In genomic region chr16:73298562-73298961, GRCh38 we compare ENCODE assay signal across 12 cellular contexts.
A peak's percentile ranks its signal among the peaks of the same experiment; 100 is the strongest.
DNase-seq lines count a peak whose midpoint lies in the region; TF ChIP-seq lines count a peak whose summit lies in the region.
"Had no signal": no experiment of that assay in that cellular context is flagged by ENCODE, and none has a peak within 500 bp of the region (broad histone marks: within the 10 kb centered on the region; RNA-seq: fewer than 3 reads in every experiment).

No MANE protein-coding gene starts in this region.

- no peaks in the 10 kb centered on the region for H3F3A ChIP-seq in GM23248 (ENCODE audit: insufficient read depth)

- no peak overlapping the region for H2AFZ ChIP-seq in GM23248
- H2AFZ ChIP-seq in hepatocyte = no peak overlapping the region

- H3K27me3 Mint-ChIP-seq in immature natural killer cell (ENCODE audit: low read depth in 3 of 3) = peaks cover 2 to 5% (median 2%) of the 10 kb centered on the region in 3 donors
- H3K27me3 Mint-ChIP-seq: activated naive CD8-positive, alpha-beta T cell treated with anti-CD3 and anti-CD28 coated beads, Interleukin-2, amount 50 U/mL, for 24 hours had no signal

- H3K36me3 Mint-ChIP-seq in immature natural killer cell = no peaks in the 10 kb centered on the region

- in situ Hi-C loops in GM23248 (cut with MboI) = no loop called here

- no peaks in the 10 kb centered on the region for H3K4me1 Mint-ChIP-seq in immature natural killer cell
- H3K4me1 Mint-ChIP-seq: activated naive CD8-positive, alpha-beta T cell treated with anti-CD3 and anti-CD28 coated beads, Interleukin-2, amount 50 U/mL, for 24 hours had no signal

- no peaks in the 10 kb centered on the region for H3K9me2 ChIP-seq in GM23248 (ENCODE audit: insufficient read depth)
- no peaks in the 10 kb centered on the region for H3K9me2 ChIP-seq in hepatocyte (replicated peaks; ENCODE audit: insufficient read depth)

- H3K9ac ChIP-seq in GM23248 = no peak overlapping the region

- H4K20me1 ChIP-seq in GM23248 (ENCODE audit: insufficient read depth) (no peaks in the 10 kb centered on the region), hepatocyte (ENCODE audit: insufficient read depth, poor library complexity, severe bottlenecking) (no peaks in the 10 kb centered on the region)

- no peak overlapping the region for H3K27ac Mint-ChIP-seq in immature natural killer cell
- H3K27ac Mint-ChIP-seq: activated naive CD8-positive, alpha-beta T cell treated with anti-CD3 and anti-CD28 coated beads, Interleukin-2, amount 50 U/mL, for 24 hours had no signal

- H3K9me3 ChIP-seq in GM23248 (ENCODE audit: low read depth) (no peaks in the 10 kb centered on the region), hepatocyte (ENCODE audit: low read depth) (no peaks in the 10 kb centered on the region)
- H3K9me3 ChIP-seq: heart left ventricle, upper lobe of right lung had no signal

- WGBS in GM23248 (ENCODE audit: low coverage in 1 of 2, low lambda C conversion rate in 2 of 2, missing lambda C conversion rate in 2 of 2), 2 experiments = 27 to 32% methylated on average over 3 of the region's 3 CpGs
- 43% methylated on average over 3 of the region's 3 CpGs for WGBS in hepatocyte (ENCODE audit: low lambda C conversion rate, missing lambda C conversion rate)

- H3K4me1 ChIP-seq in GM23248 (ENCODE audit: insufficient read depth) = peaks cover 3% of the 10 kb centered on the region; the same call in 1 of the 2 replicates
- H3K4me1 ChIP-seq in hepatocyte (ENCODE audit: insufficient read depth) = no peaks in the 10 kb centered on the region
- H3K4me1 ChIP-seq: heart left ventricle, upper lobe of right lung had no signal

- no peak for TF ChIP-seq CTCF in AG04449 (IDR thresholded peaks at IDR 0.05; ENCODE audit: insufficient read depth, low read length, missing control alignments)
- TF ChIP-seq CTCF in hepatocyte (IDR thresholded peaks at IDR 0.05; ENCODE audit: poor library complexity) = no peak

- CTCF ChIA-PET in AG04449 (lab: Yijun Ruan, JAX) = no interaction called here

- H3K4me3 ChIP-seq in AG04449 (ENCODE audit: low read depth, low read length) = no peak overlapping the region
- H3K4me3 ChIP-seq in GM23248 = no peak overlapping the region
- H3K4me3 ChIP-seq in hepatocyte = no peak overlapping the region
- H3K4me3 ChIP-seq: heart left ventricle, upper lobe of right lung had no signal

- POLR2A ChIA-PET in AG04449 (lab: Yijun Ruan, JAX) = no interaction called here

- H3K79me2 ChIP-seq in GM23248 (ENCODE audit: insufficient read depth) (no peaks in the 10 kb centered on the region), hepatocyte (no peaks in the 10 kb centered on the region)

- H3K27ac ChIP-seq in GM23248 = no peak overlapping the region
- no peak overlapping the region for H3K27ac ChIP-seq in hepatocyte
- H3K27ac ChIP-seq: heart left ventricle, upper lobe of right lung had no signal

- no peaks in the 10 kb centered on the region for H3K36me3 ChIP-seq in GM23248 (ENCODE audit: low read depth)
- H3K36me3 ChIP-seq in hepatocyte (replicated peaks; ENCODE audit: insufficient read depth, low read depth) = no peaks in the 10 kb centered on the region
- H3K36me3 ChIP-seq: heart left ventricle, upper lobe of right lung had no signal

- H3K4me2 ChIP-seq in GM23248 (ENCODE audit: unreplicated experiment) = no peak overlapping the region
- no peak overlapping the region for H3K4me2 ChIP-seq in hepatocyte

- DNase-seq in AG04449 (ENCODE audit: low read depth, low spot score) (peak; percentile 10), GM23248 (peak; percentile 8), RPMI7951 (ENCODE audit: low read depth) (peak; percentile 70), hepatocyte (ENCODE audit: low spot score) (peak; percentile 18), immature natural killer cell (no peak), NCI-H748 treated with DMSO at 0.1 percent for 48 hours (lab: John Stamatoyannopoulos, UW) (no peak)
- DNase-seq in stimulated activated CD4-positive, alpha-beta T cell treated with anti-CD3 and anti-CD28 coated beads, Interleukin-4, amount 100 ng/mL, for 1 hour = no peak
- no peak for DNase-seq in stimulated activated naive CD4-positive, alpha-beta T cell treated with Interleukin-2 at 50 U/mL for 16 hours (lab: John Stamatoyannopoulos, UW)
- DNase-seq: activated naive CD8-positive, alpha-beta T cell treated with anti-CD3 and anti-CD28 coated beads, Interleukin-2, amount 50 U/mL, for 24 hours; effector CD4-positive, alpha-beta T cell; heart left ventricle; upper lobe of right lung had no signal

- no peak overlapping the region for H3K4me3 Mint-ChIP-seq in immature natural killer cell
- H3K4me3 Mint-ChIP-seq: activated naive CD8-positive, alpha-beta T cell treated with anti-CD3 and anti-CD28 coated beads, Interleukin-2, amount 50 U/mL, for 24 hours had no signal

- H3K9me3 Mint-ChIP-seq in immature natural killer cell = peaks cover 0 to 1% (median 0%) of the 10 kb centered on the region in 6 donors
- H3K9me3 Mint-ChIP-seq: activated naive CD8-positive, alpha-beta T cell treated with anti-CD3 and anti-CD28 coated beads, Interleukin-2, amount 50 U/mL, for 24 hours had no signal

- H3K27me3 ChIP-seq in GM23248 (replicated peaks; ENCODE audit: insufficient read depth) (peaks cover 20% of the 10 kb centered on the region), hepatocyte (no peaks in the 10 kb centered on the region)
- H3K27me3 ChIP-seq: heart left ventricle, upper lobe of right lung had no signal

Comparison
In these comparisons a context has a peak if more than half of its experiments do, and no peak if none do; other contexts are left out.
1. DNase-seq: peak in AG04449 (single experiment), GM23248 (single experiment), RPMI7951 (single experiment) and hepatocyte (single experiment); none in immature natural killer cell (0 of 3), stimulated activated CD4-positive, alpha-beta T cell treated with anti-CD3 and anti-CD28 coated beads, Interleukin-4, amount 100 ng/mL, for 1 hour (single experiment), stimulated activated naive CD4-positive, alpha-beta T cell treated with Interleukin-2 at 50 U/mL for 16 hours (single experiment) and NCI-H748 treated with DMSO at 0.1 percent for 48 hours (single experiment).